1 cellular context compared by ENCODE assay signal in genomic region chr4:26860922-26861433, GRCh38.
TF ChIP-seq lines count a peak whose summit lies in the region.

No MANE protein-coding gene starts in this region.

TF ChIP-seq in GM12878, 131 proteins besides CTCF, POLR2A, EP300 and RAD21 (continued from another document):
- TF ChIP-seq E2F8 (IDR thresholded peaks at IDR 0.05; ENCODE audit: low read depth, partially characterized antibody) (no peak), MTA3 (IDR thresholded peaks at IDR 0.05; ENCODE audit: borderline replicate concordance, low read length) (no peak), PML (IDR thresholded peaks at IDR 0.05; ENCODE audit: low read length) (no peak), IRF5 (IDR thresholded peaks at IDR 0.05; ENCODE audit: borderline replicate concordance) (no peak), SIN3A (IDR thresholded peaks at IDR 0.05; ENCODE audit: low read depth, low read length) (0 out of 2 replicates have a peak, but pooled peaks have one; percentile 6)
